In the genomic region with DNA sequence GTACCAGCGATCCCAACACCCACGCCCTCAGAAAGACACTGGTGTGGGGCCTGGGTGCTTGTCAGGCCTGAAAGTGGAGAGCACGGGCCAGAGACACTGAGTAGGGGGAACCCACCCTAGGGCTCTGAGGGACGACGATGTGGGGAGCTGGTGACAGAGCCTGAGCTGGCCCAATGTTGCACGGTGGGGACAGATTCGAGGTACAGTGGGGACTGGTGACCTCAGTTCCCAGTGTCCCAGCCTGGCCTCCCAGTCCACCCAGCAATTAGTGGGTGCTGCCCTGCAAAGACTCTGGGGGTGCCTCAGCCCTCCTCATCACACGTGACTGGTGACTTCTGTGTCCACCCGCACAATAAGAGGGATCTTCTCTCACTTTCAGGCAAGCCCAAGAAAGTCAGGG, we compare ENCODE assay signal across 10 cellular contexts. TPM values are rescaled to one million over a fixed set of nuclear protein-coding genes. Genes with fewer than 3 reads are reported as not detected.
A peak's percentile ranks its signal among the peaks of the same experiment; 100 is the strongest.
DNase-seq lines count a peak whose midpoint lies in the region; ATAC-seq and TF ChIP-seq lines count a peak whose summit lies in the region.
"Not testable (repeated sequence)": the region's sequence is repeated elsewhere in the genome, so short reads cannot be mapped to it uniquely, and the experiment has no call there.
"Had no signal": no experiment of that assay in that cellular context is flagged by ENCODE, and none has a peak within 500 bp of the region (broad histone marks: within the 10 kb centered on the region; RNA-seq: fewer than 3 reads in every experiment).

No MANE protein-coding gene starts in this region.

- DNase-seq in left ventricle myocardium superior; left lobe of liver (ENCODE audit: low spot score); right lobe of liver; natural killer cell treated with Interleukin-12 subunit alpha and Interleukin-12 subunit beta and Interleukin-15 and Interleukin-18, amount 100 ng/mL, for 72 hours (ENCODE audit: low spot score); sciatic nerve (ENCODE audit: low spot score); upper lobe of left lung: not testable (repeated sequence)

- not testable (repeated sequence) for H3K27me3 ChIP-seq in right lobe of liver, upper lobe of left lung

- not testable (repeated sequence) for H3K36me3 ChIP-seq in right lobe of liver, upper lobe of left lung

- intact Hi-C loops in left ventricle myocardium superior (cut with micrococcal nuclease); right lobe of liver (cut with DNase I); sciatic nerve (cut with DNase I): not testable (repeated sequence)

- not testable (repeated sequence) for H3K27me3 Mint-ChIP-seq in natural killer cell treated with Interleukin-12 subunit alpha and Interleukin-12 subunit beta and Interleukin-15 and Interleukin-18, amount 100 ng/mL, for 72 hours

- TF ChIP-seq CTCF in right lobe of liver (IDR thresholded peaks at IDR 0.05); upper lobe of left lung (IDR thresholded peaks at IDR 0.05): not testable (repeated sequence)

- H3K27ac ChIP-seq in right lobe of liver, upper lobe of left lung: not testable (repeated sequence)

- H3K27ac Mint-ChIP-seq in natural killer cell treated with Interleukin-12 subunit alpha and Interleukin-12 subunit beta and Interleukin-15 and Interleukin-18, amount 100 ng/mL, for 72 hours = not testable (repeated sequence)

- peak; percentile 17 for ATAC-seq in esophagus mucosa
- ATAC-seq in left ventricle myocardium superior = peak; percentile 22
- ATAC-seq in left lobe of liver = peak; percentile 20
- ATAC-seq in right lobe of liver = peak in 3 of 4 donors; percentile 11 to 41 (median 28)
- peak; percentile 24 to 59 for ATAC-seq in natural killer cell treated with Interleukin-12 subunit alpha and Interleukin-12 subunit beta and Interleukin-15 and Interleukin-18, amount 100 ng/mL, for 72 hours
- peak; percentile 34 for ATAC-seq in sciatic nerve
- peak; percentile 10 to 40 for ATAC-seq in upper lobe of left lung (ENCODE audit: low FRiP score in 2 of 2)

- not testable (repeated sequence) for H3K4me3 Mint-ChIP-seq in natural killer cell treated with Interleukin-12 subunit alpha and Interleukin-12 subunit beta and Interleukin-15 and Interleukin-18, amount 100 ng/mL, for 72 hours

- H3K4me1 Mint-ChIP-seq in natural killer cell treated with Interleukin-12 subunit alpha and Interleukin-12 subunit beta and Interleukin-15 and Interleukin-18, amount 100 ng/mL, for 72 hours (ENCODE audit: low read depth in 2 of 2) = not testable (repeated sequence)

- no CpG with 5 or more reads among the region's 9 CpGs for WGBS in right lobe of liver (ENCODE audit: insufficient coverage, low coverage, low lambda C conversion rate, missing lambda C conversion rate)
- no CpG with 5 or more reads among the region's 9 CpGs for WGBS in upper lobe of left lung, 2 donors

- H3K36me3 Mint-ChIP-seq in natural killer cell treated with Interleukin-12 subunit alpha and Interleukin-12 subunit beta and Interleukin-15 and Interleukin-18, amount 100 ng/mL, for 72 hours = not testable (repeated sequence)

- not testable (repeated sequence) for H3K9me3 ChIP-seq in right lobe of liver, upper lobe of left lung

- not testable (repeated sequence) for H3K9me3 Mint-ChIP-seq in natural killer cell treated with Interleukin-12 subunit alpha and Interleukin-12 subunit beta and Interleukin-15 and Interleukin-18, amount 100 ng/mL, for 72 hours

- not testable (repeated sequence) for H3K4me1 ChIP-seq in right lobe of liver, upper lobe of left lung

- H3K4me3 ChIP-seq in right lobe of liver, upper lobe of left lung: not testable (repeated sequence)

- TF ChIP-seq EP300 in upper lobe of left lung (IDR thresholded peaks at IDR 0.05) = not testable (repeated sequence)

- TF ChIP-seq POLR2A in right lobe of liver (IDR thresholded peaks at IDR 0.05); upper lobe of left lung (IDR thresholded peaks at IDR 0.05): not testable (repeated sequence)

RNA-seq across cellular contexts. Expression of a gene that starts 36.6 kb away (rescaled TPM):
- not detected for total RNA-seq in esophagus mucosa
- not detected for total RNA-seq in left ventricle myocardium superior
- total RNA-seq in left lobe of liver = not detected
- under 1 TPM in 1 of 6 experiments, not detected in 5; 0.30 TPM for total RNA-seq in right lobe of liver
- total RNA-seq in natural killer cell treated with Interleukin-12 subunit alpha and Interleukin-12 subunit beta and Interleukin-15 and Interleukin-18, amount 100 ng/mL, for 72 hours = not detected
- total RNA-seq in sciatic nerve = not detected
- 1 to 10 TPM in 2 of 6 donors, under 1 TPM in 1, not detected in 3; 0.34 to 1.4 (median 1.0) TPM for total RNA-seq in upper lobe of left lung
- total RNA-seq: CD4-positive, alpha-beta memory T cell; Daoy; H4 had no signal
